ENCODE assay signal across 15 cellular contexts in genomic region chr7:101860316-101861222, GRCh38. TPM values are rescaled to one million over a fixed set of nuclear protein-coding genes. Genes with fewer than 3 reads are reported as not detected.
DNase-seq lines count a peak whose midpoint lies in the region; ATAC-seq, FAIRE-seq and TF ChIP-seq lines count a peak whose summit lies in the region.
"Had no signal": no experiment of that assay in that cellular context is flagged by ENCODE, and none has a peak within 500 bp of the region (broad histone marks: within the 10 kb centered on the region; RNA-seq: fewer than 3 reads in every experiment).

No MANE protein-coding gene starts in this region.

- peak overlapping the region; percentile 48 for H3K4me3 ChIP-seq in GM23338
- H3K4me3 ChIP-seq in SU-DHL-6 (ENCODE audit: insufficient read depth, low read length, poor library complexity, severe bottlenecking), result peak overlapping the region; percentile 28
- no peak overlapping the region for H3K4me3 ChIP-seq in kidney (ENCODE audit: low read length in 2 of 2)
- H3K4me3 ChIP-seq in subcutaneous abdominal adipose tissue (ENCODE audit: low read depth in 1 of 5, low read length in 5 of 5), result no peak overlapping the region
- H3K4me3 ChIP-seq in CD4-positive, alpha-beta memory T cell (ENCODE audit: low read length in 2 of 2), result no peak overlapping the region
- H3K4me3 ChIP-seq: Peyer's patch had no signal

- peak overlapping the region; percentile 91 for H3K27ac Mint-ChIP-seq in GM23338
- peak overlapping the region in 3 of 7 donors; percentile 31 to 44 (median 36) for H3K27ac Mint-ChIP-seq in CD4-positive, alpha-beta memory T cell

- H3K4me1 Mint-ChIP-seq in GM23338, result peaks cover 80% of the 10 kb centered on the region
- H3K4me1 Mint-ChIP-seq in CD4-positive, alpha-beta memory T cell, result peaks cover 16 to 31% (median 27%) of the 10 kb centered on the region in 4 donors

- peak overlapping the region; percentile 98 for H3K27ac ChIP-seq in GM23338 (ENCODE audit: low read depth)
- H3K27ac ChIP-seq in SU-DHL-6 (ENCODE audit: low read depth, low read length), result peak overlapping the region; percentile 97
- peak overlapping the region in 1 of 2 donors; percentile 74 for H3K27ac ChIP-seq in kidney (ENCODE audit: low read depth in 2 of 2, low read length in 2 of 2)
- H3K27ac ChIP-seq in subcutaneous abdominal adipose tissue (ENCODE audit: low read depth, low read length), result peak overlapping the region; percentile 34
- no peak overlapping the region for H3K27ac ChIP-seq in CD4-positive, alpha-beta memory T cell (ENCODE audit: low read depth, low read length)

- CTCF ChIA-PET in CD4-positive, alpha-beta memory T cell (lab: Charles Lee; ENCODE audit: partially characterized antibody), result no interaction called here

- H3K9ac ChIP-seq in SU-DHL-6 (ENCODE audit: low read length) (peak overlapping the region; percentile 77), kidney (ENCODE audit: low read length in 2 of 2) (no peak overlapping the region), subcutaneous abdominal adipose tissue (ENCODE audit: low read length in 5 of 5) (no peak overlapping the region)

- no peak for TF ChIP-seq CTCF in GM23338 (conservative IDR thresholded peaks at IDR 0.05; ENCODE audit: low read depth in 2 of 2)
- TF ChIP-seq CTCF in SU-DHL-6 (IDR thresholded peaks at IDR 0.05; ENCODE audit: insufficient read depth, low read length, poor library complexity, severe bottlenecking), result no peak
- TF ChIP-seq CTCF in kidney (IDR thresholded peaks at IDR 0.05; ENCODE audit: borderline replicate concordance, extremely low read depth, insufficient read depth), result no peak

- H3K4me3 Mint-ChIP-seq in GM23338, result peak overlapping the region; percentile 60
- no peak overlapping the region for H3K4me3 Mint-ChIP-seq in CD4-positive, alpha-beta memory T cell

- H3K9me3 ChIP-seq in SU-DHL-6 (ENCODE audit: insufficient read depth, low read length) (no peaks in the 10 kb centered on the region), kidney (ENCODE audit: control insufficient read depth in 1 of 2, low read length in 2 of 2) (no peaks in the 10 kb centered on the region), subcutaneous abdominal adipose tissue (ENCODE audit: control insufficient read depth in 5 of 5, low read length in 5 of 5) (no peaks in the 10 kb centered on the region)
- no peaks in the 10 kb centered on the region for H3K9me3 ChIP-seq in CD4-positive, alpha-beta memory T cell (ENCODE audit: control insufficient read depth in 1 of 2, low read length in 2 of 2)
- H3K9me3 ChIP-seq: Peyer's patch had no signal

- H3K36me3 Mint-ChIP-seq in GM23338 (ENCODE audit: low read depth), result peaks cover 6% of the 10 kb centered on the region; the same call in 2 of the 3 replicates
- H3K36me3 Mint-ChIP-seq in CD4-positive, alpha-beta memory T cell, result peaks cover 3 to 4% of the 10 kb centered on the region in 2 donors

- FAIRE-seq in kidney (lab: Jason Lieb, UNC), result no peak
- FAIRE-seq: colon, GM18507, H54 had no signal

- H3K9me3 Mint-ChIP-seq in GM23338, result no peaks in the 10 kb centered on the region
- H3K9me3 Mint-ChIP-seq in CD4-positive, alpha-beta memory T cell, result no peaks in the 10 kb centered on the region
- H3K9me3 Mint-ChIP-seq: CD4-positive, CD25-positive, alpha-beta regulatory T cell had no signal

- H3K27me3 ChIP-seq in GM23338 (ENCODE audit: insufficient read depth), result no peaks in the 10 kb centered on the region
- no peaks in the 10 kb centered on the region for H3K27me3 ChIP-seq in SU-DHL-6 (ENCODE audit: low read length)
- H3K27me3 ChIP-seq in subcutaneous abdominal adipose tissue (ENCODE audit: control insufficient read depth in 5 of 5, insufficient read depth in 4 of 5, low read length in 5 of 5), result no peaks in the 10 kb centered on the region
- H3K27me3 ChIP-seq in CD4-positive, alpha-beta memory T cell (ENCODE audit: insufficient read depth, low read length), result no peaks in the 10 kb centered on the region
- H3K27me3 ChIP-seq: Peyer's patch had no signal

- DNase-seq in GM23338 (ENCODE audit: low spot score) (no peak), kidney (peak; percentile 48), foreskin melanocyte (no peak), ecto neural progenitor cell (ENCODE audit: low spot score) (no peak), DMS 273 treated with DMSO at 0.1 percent for 48 hours (lab: John Stamatoyannopoulos, UW) (no peak)
- no peak for DNase-seq in CD4-positive, alpha-beta memory T cell
- DNase-seq: activated CD4-positive, alpha-beta T cell treated with anti-CD3 and anti-CD28 coated beads for 1 hour; CD4-positive, CD25-positive, alpha-beta regulatory T cell; NCI-H2227 treated with DMSO at 0.1 percent for 48 hours; Peyer's patch had no signal

- H4K20me1 ChIP-seq in GM23338 (replicated peaks; ENCODE audit: insufficient read depth) (peaks cover 32% of the 10 kb centered on the region), SU-DHL-6 (ENCODE audit: low read depth, low read length) (no peaks in the 10 kb centered on the region)

- ATAC-seq in GM23338, result peak; percentile 26

- no peaks in the 10 kb centered on the region for H3K36me3 ChIP-seq in GM23338 (ENCODE audit: insufficient read depth)
- H3K36me3 ChIP-seq in SU-DHL-6 (ENCODE audit: low read length), result no peaks in the 10 kb centered on the region
- no peaks in the 10 kb centered on the region for H3K36me3 ChIP-seq in kidney (ENCODE audit: control insufficient read depth in 1 of 2, insufficient read depth in 2 of 2, low read length in 2 of 2)
- H3K36me3 ChIP-seq in subcutaneous abdominal adipose tissue (ENCODE audit: control insufficient read depth in 5 of 5, insufficient read depth in 5 of 5, low read length in 5 of 5), result no peaks in the 10 kb centered on the region
- H3K36me3 ChIP-seq in CD4-positive, alpha-beta memory T cell (ENCODE audit: insufficient read depth, low read length), result no peaks in the 10 kb centered on the region
- H3K36me3 ChIP-seq: Peyer's patch had no signal

- intact Hi-C loops in kidney (cut with DNase I), result no loop called here
- intact Hi-C loops in CD4-positive, alpha-beta memory T cell (cut with micrococcal nuclease), result no loop called here

- H3K79me2 ChIP-seq in GM23338 (replicated peaks; ENCODE audit: insufficient read depth) (peaks cover 97% of the 10 kb centered on the region), SU-DHL-6 (ENCODE audit: insufficient read depth, low read length) (peaks cover 71% of the 10 kb centered on the region)

- H3K4me1 ChIP-seq in GM23338 (ENCODE audit: insufficient read depth) (peaks cover 80% of the 10 kb centered on the region), kidney (ENCODE audit: control insufficient read depth in 1 of 2, insufficient read depth in 1 of 2, low read depth in 1 of 2, low read length in 2 of 2) (peaks cover 33 to 34% of the 10 kb centered on the region in 2 donors), subcutaneous abdominal adipose tissue (ENCODE audit: control insufficient read depth in 5 of 5, insufficient read depth in 5 of 5, low read length in 5 of 5) (peaks cover 5 to 42% (median 32%) of the 10 kb centered on the region in 5 donors)
- H3K4me1 ChIP-seq in CD4-positive, alpha-beta memory T cell (ENCODE audit: insufficient read depth, low read length), result peaks cover 18% of the 10 kb centered on the region

- H3K27me3 Mint-ChIP-seq in GM23338 (ENCODE audit: insufficient read depth, low read depth, poor library complexity), result peaks cover 17% of the 10 kb centered on the region
- H3K27me3 Mint-ChIP-seq in CD4-positive, alpha-beta memory T cell, result no peaks in the 10 kb centered on the region
- H3K27me3 Mint-ChIP-seq: CD4-positive, CD25-positive, alpha-beta regulatory T cell had no signal

- H3K9me2 ChIP-seq in GM23338 (ENCODE audit: insufficient read depth), result no peaks in the 10 kb centered on the region
- H3K9me2 ChIP-seq in SU-DHL-6 (replicated peaks; ENCODE audit: insufficient read depth, low read length), result no peaks in the 10 kb centered on the region

- H3F3A ChIP-seq in GM23338 (replicated peaks; ENCODE audit: low read depth) (peaks cover 14% of the 10 kb centered on the region; the same call in 1 of the 2 replicates), SU-DHL-6 (ENCODE audit: insufficient read depth) (peaks cover 98% of the 10 kb centered on the region)

- H3K4me2 ChIP-seq in GM23338 (peak overlapping the region; percentile 81), SU-DHL-6 (ENCODE audit: low read depth, low read length, poor library complexity, severe bottlenecking) (peak overlapping the region; percentile 90)

- POLR2A ChIA-PET in CD4-positive, alpha-beta memory T cell (lab: Charles Lee; ENCODE audit: partially characterized antibody), result no interaction called here

- H2AFZ ChIP-seq in GM23338 (no peak overlapping the region), SU-DHL-6 (ENCODE audit: low read depth, low read length, severe bottlenecking) (no peak overlapping the region)

TF ChIP-seq in GM23338, 12 proteins besides CTCF, POLR2A, EP300 and RAD21 (continues in another document):
- TF ChIP-seq REST (IDR thresholded peaks at IDR 0.05; ENCODE audit: unreplicated experiment) (no peak), ZNF331 (CRISPR knock-in tag; IDR thresholded peaks at IDR 0.05; ENCODE audit: low read depth) (no peak)

RNA-seq across cellular contexts. Expression of gene CUX1, which starts 43.1 kb away (rescaled TPM):
- 41.4 and 64.0 TPM in 2 replicates for total RNA-seq in GM23338 (2014; rRNA removed; shearing (Covaris generic))
- polyA plus RNA-seq in GM23338 (2016; fragmentation: Nextera tagmentation; extraction: Ambion mirVana) (40.1 and 49.9 TPM in 2 replicates), kidney (ENCODE audit: insufficient read depth, low read depth, low replicate concordance) (71.4 TPM)
- total RNA-seq in kidney, result 126 TPM
- 10 to 100 TPM; 46.1 to 47.6 TPM for total RNA-seq in CD4-positive, alpha-beta memory T cell
- polyA plus RNA-seq in CD4-positive, alpha-beta memory T cell, result 10 to 100 TPM in 1 of 2 donors, 1 to 10 TPM in 1; 2.1 to 26.2 TPM

Comparison
In these comparisons a context has a peak if more than half of its experiments do, and no peak if none do; other contexts are left out.
1. H3K4me3 ChIP-seq: peak in GM23338 (single experiment) and SU-DHL-6 (single experiment); none in kidney (0 of 2), subcutaneous abdominal adipose tissue (0 of 5) and CD4-positive, alpha-beta memory T cell (0 of 2).